Comparison of ENCODE assay signal across 8 cellular contexts in genomic region chr1:200628223-200628868, GRCh38. TPM values are rescaled to one million over a fixed set of nuclear protein-coding genes. Genes with fewer than 3 reads are reported as not detected.
DNase-seq lines count a peak whose midpoint lies in the region; ATAC-seq and TF ChIP-seq lines count a peak whose summit lies in the region.

No MANE protein-coding gene starts in this region.

- H3K36me3 Mint-ChIP-seq in CD4-positive, CD25-positive, alpha-beta regulatory T cell: no peaks in the 10 kb centered on the region
- no peaks in the 10 kb centered on the region for H3K36me3 Mint-ChIP-seq in activated T-helper 1 cell treated with anti-CD3 and anti-CD28 coated beads, Interleukin-12 subunit alpha, Interleukin-12 subunit beta, Interleukin-2, Interleukin-4 antibody, amounts not matched to agents 30 ng/mL and 10 ng/mL and 1 ng/mL, durations not matched to agents 14 hours and 24 hours and 36 hours (ENCODE audit: low read depth)
- H3K36me3 Mint-ChIP-seq in stimulated activated naive B cell treated with anti-CD40 and anti-IgM and Interleukin-4, amounts not matched to agents 10 μg/mL and 1 μg/mL and 100 μg/mL, for 72 hours: no peaks in the 10 kb centered on the region

- peak in 2 of 3 donors; percentile 10 to 52 for DNase-seq in CD4-positive, CD25-positive, alpha-beta regulatory T cell
- DNase-seq in GM20000 (ENCODE audit: low spot score) (peak; percentile 74), dorsolateral prefrontal cortex (no peak), ascending aorta (ENCODE audit: low spot score in 2 of 2) (no peak), KBM-7 (no peak)
- no peak for DNase-seq in activated T-helper 1 cell treated with anti-CD3 and anti-CD28 coated beads, Interleukin-12 subunit alpha, Interleukin-12 subunit beta, Interleukin-2, Interleukin-4 antibody, amounts not matched to agents 30 ng/mL and 10 ng/mL and 1 ng/mL, durations not matched to agents 14 hours and 24 hours and 36 hours (ENCODE audit: low spot score)
- DNase-seq in stimulated activated naive B cell treated with anti-CD40 and anti-IgM and Interleukin-4, amounts not matched to agents 10 μg/mL and 1 μg/mL and 100 μg/mL, for 72 hours: peak; percentile 50

- H3K4me1 Mint-ChIP-seq in CD4-positive, CD25-positive, alpha-beta regulatory T cell: peaks cover 10 to 31% (median 24%) of the 10 kb centered on the region in 4 donors
- peaks cover 45% of the 10 kb centered on the region for H3K4me1 Mint-ChIP-seq in activated T-helper 1 cell treated with anti-CD3 and anti-CD28 coated beads, Interleukin-12 subunit alpha, Interleukin-12 subunit beta, Interleukin-2, Interleukin-4 antibody, amounts not matched to agents 30 ng/mL and 10 ng/mL and 1 ng/mL, durations not matched to agents 14 hours and 24 hours and 36 hours (ENCODE audit: low read depth)
- peaks cover 21 to 22% of the 10 kb centered on the region in 2 donors for H3K4me1 Mint-ChIP-seq in stimulated activated naive B cell treated with anti-CD40 and anti-IgM and Interleukin-4, amounts not matched to agents 10 μg/mL and 1 μg/mL and 100 μg/mL, for 72 hours

- no peaks in the 10 kb centered on the region for H3K27me3 ChIP-seq in CD4-positive, CD25-positive, alpha-beta regulatory T cell (ENCODE audit: control insufficient read depth, insufficient read depth, low read length)
- H3K27me3 ChIP-seq in dorsolateral prefrontal cortex (no peaks in the 10 kb centered on the region), ascending aorta (no peaks in the 10 kb centered on the region)

- H3K9me3 ChIP-seq in CD4-positive, CD25-positive, alpha-beta regulatory T cell (ENCODE audit: control insufficient read depth in 2 of 2, low read length in 2 of 2): no peaks in the 10 kb centered on the region
- no peaks in the 10 kb centered on the region for H3K9me3 ChIP-seq in ascending aorta

- peak overlapping the region; percentile 47 for H3K27ac ChIP-seq in CD4-positive, CD25-positive, alpha-beta regulatory T cell (ENCODE audit: insufficient read depth, low read length, poor library complexity, severe bottlenecking)
- H3K27ac ChIP-seq in dorsolateral prefrontal cortex (no peak overlapping the region), ascending aorta (no peak overlapping the region)

- intact Hi-C loops in activated T-helper 1 cell treated with anti-CD3 and anti-CD28 coated beads, Interleukin-12 subunit alpha, Interleukin-12 subunit beta, Interleukin-2, Interleukin-4 antibody, amounts not matched to agents 30 ng/mL and 10 ng/mL and 1 ng/mL, durations not matched to agents 14 hours and 24 hours and 36 hours (cut with micrococcal nuclease): loop anchor here (1.0 to 10.0 kb wide), 8 partner anchors 25 to 2004 kb away; partner anchors contain the start of gene CAMSAP2
- intact Hi-C loops in dorsolateral prefrontal cortex (cut with DNase I) (loop anchor here (10.0 kb wide), 2 partner anchors 206 to 416 kb away; no protein-coding TSS in a partner anchor), ascending aorta (cut with DNase I) (no loop called here)

- peak overlapping the region in 2 of 3 donors; percentile 70 to 75 for H3K27ac Mint-ChIP-seq in CD4-positive, CD25-positive, alpha-beta regulatory T cell
- peak overlapping the region; percentile 42 for H3K27ac Mint-ChIP-seq in activated T-helper 1 cell treated with anti-CD3 and anti-CD28 coated beads, Interleukin-12 subunit alpha, Interleukin-12 subunit beta, Interleukin-2, Interleukin-4 antibody, amounts not matched to agents 30 ng/mL and 10 ng/mL and 1 ng/mL, durations not matched to agents 14 hours and 24 hours and 36 hours
- H3K27ac Mint-ChIP-seq in stimulated activated naive B cell treated with anti-CD40 and anti-IgM and Interleukin-4, amounts not matched to agents 10 μg/mL and 1 μg/mL and 100 μg/mL, for 72 hours: peak overlapping the region; percentile 72

- peak overlapping the region; percentile 0 to 54 (median 22) for H3K4me3 Mint-ChIP-seq in CD4-positive, CD25-positive, alpha-beta regulatory T cell
- H3K4me3 Mint-ChIP-seq in activated T-helper 1 cell treated with anti-CD3 and anti-CD28 coated beads, Interleukin-12 subunit alpha, Interleukin-12 subunit beta, Interleukin-2, Interleukin-4 antibody, amounts not matched to agents 30 ng/mL and 10 ng/mL and 1 ng/mL, durations not matched to agents 14 hours and 24 hours and 36 hours: peak overlapping the region; percentile 32
- H3K4me3 Mint-ChIP-seq in stimulated activated naive B cell treated with anti-CD40 and anti-IgM and Interleukin-4, amounts not matched to agents 10 μg/mL and 1 μg/mL and 100 μg/mL, for 72 hours: peak overlapping the region; percentile 21 to 65

- H3K9me3 Mint-ChIP-seq in CD4-positive, CD25-positive, alpha-beta regulatory T cell: no peaks in the 10 kb centered on the region
- H3K9me3 Mint-ChIP-seq in activated T-helper 1 cell treated with anti-CD3 and anti-CD28 coated beads, Interleukin-12 subunit alpha, Interleukin-12 subunit beta, Interleukin-2, Interleukin-4 antibody, amounts not matched to agents 30 ng/mL and 10 ng/mL and 1 ng/mL, durations not matched to agents 14 hours and 24 hours and 36 hours: no peaks in the 10 kb centered on the region
- H3K9me3 Mint-ChIP-seq in stimulated activated naive B cell treated with anti-CD40 and anti-IgM and Interleukin-4, amounts not matched to agents 10 μg/mL and 1 μg/mL and 100 μg/mL, for 72 hours: no peaks in the 10 kb centered on the region

- ATAC-seq in CD4-positive, CD25-positive, alpha-beta regulatory T cell (ENCODE audit: low read depth in 2 of 2): peak; percentile 38 to 66
- ATAC-seq in HG03521 (IDR thresholded peaks at IDR 0.05; ENCODE audit: unreplicated experiment): peak; percentile 59
- ATAC-seq in stimulated activated naive B cell treated with anti-CD40 and anti-IgM and Interleukin-4, amounts not matched to agents 10 μg/mL and 1 μg/mL and 100 μg/mL, for 72 hours (replicated peaks): peak; percentile 86 to 88

- H3K4me3 ChIP-seq in CD4-positive, CD25-positive, alpha-beta regulatory T cell (ENCODE audit: low read depth, low read length): peak overlapping the region; percentile 60
- H3K4me3 ChIP-seq in dorsolateral prefrontal cortex (no peak overlapping the region), ascending aorta (no peak overlapping the region)

- H3K4me1 ChIP-seq in CD4-positive, CD25-positive, alpha-beta regulatory T cell (ENCODE audit: control insufficient read depth, insufficient read depth, low read length, poor library complexity, severe bottlenecking): peaks cover 26% of the 10 kb centered on the region
- no peaks in the 10 kb centered on the region for H3K4me1 ChIP-seq in ascending aorta

- TF ChIP-seq CTCF in GM20000 (IDR thresholded peaks at IDR 0.05; ENCODE audit: extremely low read depth, missing control alignments) (no peak), dorsolateral prefrontal cortex (IDR thresholded peaks at IDR 0.05 in 54 of 56, conservative IDR thresholded peaks at IDR 0.05 in 2 of 56; ENCODE audit: low read depth in 1 of 56, partially characterized antibody in 56 of 56) (no peak), ascending aorta (IDR thresholded peaks at IDR 0.05) (no peak)

- in situ Hi-C loops in KBM-7 (cut with MboI; ENCODE audit: low pct_unique_long_range_greater_than_20kb, low sequenced_read_pairs): loop anchor here (25.0 kb wide), 1 partner anchor 184 kb away; no protein-coding TSS in a partner anchor

- no peaks in the 10 kb centered on the region for H3K36me3 ChIP-seq in CD4-positive, CD25-positive, alpha-beta regulatory T cell (ENCODE audit: control insufficient read depth, insufficient read depth, low read length)
- no peaks in the 10 kb centered on the region for H3K36me3 ChIP-seq in ascending aorta

- peaks cover 6% of the 10 kb centered on the region for H3K27me3 Mint-ChIP-seq in CD4-positive, CD25-positive, alpha-beta regulatory T cell
- no peaks in the 10 kb centered on the region for H3K27me3 Mint-ChIP-seq in activated T-helper 1 cell treated with anti-CD3 and anti-CD28 coated beads, Interleukin-12 subunit alpha, Interleukin-12 subunit beta, Interleukin-2, Interleukin-4 antibody, amounts not matched to agents 30 ng/mL and 10 ng/mL and 1 ng/mL, durations not matched to agents 14 hours and 24 hours and 36 hours (ENCODE audit: insufficient read depth)
- H3K27me3 Mint-ChIP-seq in stimulated activated naive B cell treated with anti-CD40 and anti-IgM and Interleukin-4, amounts not matched to agents 10 μg/mL and 1 μg/mL and 100 μg/mL, for 72 hours: peaks cover 0 to 4% of the 10 kb centered on the region in 2 donors

RNA-seq across cellular contexts. Expression of gene KIF14, which starts 7.8 kb away (rescaled TPM):
- total RNA-seq in CD4-positive, CD25-positive, alpha-beta regulatory T cell: 0.59 TPM
- polyA plus RNA-seq in CD4-positive, CD25-positive, alpha-beta regulatory T cell: under 1 TPM; 0.10 to 0.44 (median 0.17) TPM
- 11.5 and 12.5 TPM in 2 replicates for total RNA-seq in activated T-helper 1 cell treated with anti-CD3 and anti-CD28 coated beads, Interleukin-12 subunit alpha, Interleukin-12 subunit beta, Interleukin-2, Interleukin-4 antibody, amounts not matched to agents 30 ng/mL and 10 ng/mL and 1 ng/mL, durations not matched to agents 14 hours and 24 hours and 36 hours
- under 1 TPM in 101 of 120 experiments, not detected in 19; 0.06 to 0.49 (median 0.15) TPM for total RNA-seq in dorsolateral prefrontal cortex
- total RNA-seq in ascending aorta: not detected

RNA-seq across cellular contexts. Expression of gene DDX59, which starts 41.4 kb away (rescaled TPM):
- total RNA-seq in CD4-positive, CD25-positive, alpha-beta regulatory T cell: 25.9 TPM
- polyA plus RNA-seq in CD4-positive, CD25-positive, alpha-beta regulatory T cell: 10 to 100 TPM; 15.7 to 29.2 (median 24.0) TPM
- 13.8 and 14.4 TPM in 2 replicates for total RNA-seq in activated T-helper 1 cell treated with anti-CD3 and anti-CD28 coated beads, Interleukin-12 subunit alpha, Interleukin-12 subunit beta, Interleukin-2, Interleukin-4 antibody, amounts not matched to agents 30 ng/mL and 10 ng/mL and 1 ng/mL, durations not matched to agents 14 hours and 24 hours and 36 hours
- total RNA-seq in dorsolateral prefrontal cortex (10 to 100 TPM in 119 of 120 experiments, 1 to 10 TPM in 1; 9.3 to 24.9 (median 15.1) TPM), ascending aorta (7.6 TPM)

Comparison
In these comparisons a context has a peak if more than half of its experiments do, and no peak if none do; other contexts are left out.
1. DNase-seq: peak in CD4-positive, CD25-positive, alpha-beta regulatory T cell (2 of 3), GM20000 (single experiment) and stimulated activated naive B cell treated with anti-CD40 and anti-IgM and Interleukin-4, amounts not matched to agents 10 μg/mL and 1 μg/mL and 100 μg/mL, for 72 hours (single experiment); none in activated T-helper 1 cell treated with anti-CD3 and anti-CD28 coated beads, Interleukin-12 subunit alpha, Interleukin-12 subunit beta, Interleukin-2, Interleukin-4 antibody, amounts not matched to agents 30 ng/mL and 10 ng/mL and 1 ng/mL, durations not matched to agents 14 hours and 24 hours and 36 hours (single experiment), dorsolateral prefrontal cortex (0 of 10), ascending aorta (0 of 2) and KBM-7 (single experiment).
2. Peak in every context shown above with its lines, with median percentiles within 50 percentile points of each other: ATAC-seq, H3K27ac Mint-ChIP-seq and H3K4me3 Mint-ChIP-seq.